8 cellular contexts compared by ENCODE assay signal in genomic region chr12:96075560-96075959, GRCh38.
"Had no signal": no experiment of that assay in that cellular context is flagged by ENCODE, and none has a peak within 500 bp of the region (broad histone marks: within the 10 kb centered on the region; RNA-seq: fewer than 3 reads in every experiment).

No MANE protein-coding gene starts in this region.

- FAIRE-seq: G401.6, GM12878, GM12891, GM12892, GM18507, GM19239 had no signal

- H3K4me3 ChIP-seq: GM12878 had no signal

- DNase-seq: GDM1, GF-D8 had no signal

- ATAC-seq: GM12878 had no signal
